8 cellular contexts compared by ENCODE assay signal in genomic region chr1:149711651-149712050, GRCh38.
DNase-seq lines count a peak whose midpoint lies in the region; ATAC-seq and TF ChIP-seq lines count a peak whose summit lies in the region.
"Not testable (repeated sequence)": the region's sequence is repeated elsewhere in the genome, so short reads cannot be mapped to it uniquely, and the experiment has no call there.

No MANE protein-coding gene starts in this region.

- not testable (repeated sequence) for H3K27ac ChIP-seq in RWPE2 (ENCODE audit: poor library complexity, severe bottlenecking); brain microvascular endothelial cell; lower lobe of right lung; aorta (ENCODE audit: low read depth in 1 of 2, low read length in 2 of 2)

- peak overlapping the region; percentile 49 for H3K4me3 ChIP-seq in BE2C (ENCODE audit: low read depth, low read length)
- not testable (repeated sequence) for H3K4me3 ChIP-seq in RWPE2 (ENCODE audit: severe bottlenecking); lower lobe of right lung; aorta (ENCODE audit: low read length in 2 of 2)
- peak overlapping the region; percentile 34 for H3K4me3 ChIP-seq in brain microvascular endothelial cell (ENCODE audit: low read depth, low read length)

- in situ Hi-C loops in brain microvascular endothelial cell (cut with HindIII; ENCODE audit: low pct_ligation_motif_present, low sequenced_read_pairs) = not testable (repeated sequence)

- intact Hi-C loops in left cardiac atrium (cut with DNase I); lower lobe of right lung (cut with DNase I); aorta (cut with DNase I): not testable (repeated sequence)

- not testable (repeated sequence) for H3K9me3 ChIP-seq in BE2C; RWPE2 (ENCODE audit: severe bottlenecking); lower lobe of right lung; aorta (ENCODE audit: control insufficient read depth, low read length)

- TF ChIP-seq CTCF in BE2C (IDR thresholded peaks at IDR 0.05; ENCODE audit: low read depth, low read length); RWPE2 (IDR thresholded peaks at IDR 0.05; ENCODE audit: poor library complexity, severe bottlenecking); brain microvascular endothelial cell (IDR thresholded peaks at IDR 0.05; ENCODE audit: low read depth, low read length, missing control alignments); lower lobe of right lung (IDR thresholded peaks at IDR 0.05): not testable (repeated sequence)

- H3K4me1 ChIP-seq in BE2C; RWPE2 (ENCODE audit: insufficient read depth, poor library complexity, severe bottlenecking); lower lobe of right lung; aorta (ENCODE audit: control insufficient read depth in 1 of 2, insufficient read depth in 2 of 2, low read length in 2 of 2): not testable (repeated sequence)

- ATAC-seq in GM19463 (IDR thresholded peaks at IDR 0.05; ENCODE audit: unreplicated experiment) = peak; percentile 72
- ATAC-seq in HG03354 (IDR thresholded peaks at IDR 0.05; ENCODE audit: poor library complexity, severe bottlenecking, unreplicated experiment) = peak; percentile 79
- peak; percentile 62 for ATAC-seq in RWPE2 (ENCODE audit: low read depth)
- peak; percentile 72 to 84 for ATAC-seq in left cardiac atrium
- peak; percentile 84 to 98 for ATAC-seq in lower lobe of right lung
- peak; percentile 72 for ATAC-seq in aorta (ENCODE audit: low FRiP score)

- not testable (repeated sequence) for DNase-seq in BE2C; RWPE2 (ENCODE audit: low spot score); brain microvascular endothelial cell; left cardiac atrium; lower lobe of right lung; aorta

- 59 to 100% methylated on average over 1 of the region's 12 CpGs for WGBS in aorta, 2 donors

- H3K27me3 ChIP-seq in BE2C; RWPE2 (ENCODE audit: insufficient read depth, poor library complexity, severe bottlenecking); brain microvascular endothelial cell (replicated peaks); lower lobe of right lung (ENCODE audit: low read depth); aorta (ENCODE audit: control insufficient read depth in 1 of 2, insufficient read depth in 2 of 2, low read length in 1 of 2): not testable (repeated sequence)

- H3K36me3 ChIP-seq in BE2C; RWPE2 (ENCODE audit: low read depth); brain microvascular endothelial cell (replicated peaks); lower lobe of right lung; aorta (ENCODE audit: control insufficient read depth in 1 of 2, insufficient read depth in 2 of 2, low read length in 1 of 2): not testable (repeated sequence)
